Comparison of ENCODE assay signal across 24 cellular contexts in genomic region chr1:217138839-217139466, GRCh38.
A peak's percentile ranks its signal among the peaks of the same experiment; 100 is the strongest.
DNase-seq lines count a peak whose midpoint lies in the region; ATAC-seq and TF ChIP-seq lines count a peak whose summit lies in the region.
"Had no signal": no experiment of that assay in that cellular context is flagged by ENCODE, and none has a peak within 500 bp of the region (broad histone marks: within the 10 kb centered on the region; RNA-seq: fewer than 3 reads in every experiment).

No MANE protein-coding gene starts in this region.

- H4K20me1 ChIP-seq in GM23338 (replicated peaks; ENCODE audit: insufficient read depth), result no peaks in the 10 kb centered on the region

- H3K4me2 ChIP-seq in GM23338, result peak overlapping the region; percentile 98

- no peak overlapping the region for H3K27ac Mint-ChIP-seq in GM23338
- H3K27ac Mint-ChIP-seq in glutamatergic neuron (ENCODE audit: unreplicated experiment), result no peak overlapping the region
- no peak overlapping the region for H3K27ac Mint-ChIP-seq in nephron progenitor cell
- H3K27ac Mint-ChIP-seq: CD4-positive, alpha-beta T cell; dendritic cell treated with granulocyte-macrophage colony-stimulating factor and Interleukin-4, amounts not matched to agents 40 ng/mL and 50 ng/mL, for 4 days; natural killer cell treated with Interleukin-12 subunit alpha and Interleukin-12 subunit beta and Interleukin-15 and Interleukin-18, amount 100 ng/mL, for 72 hours had no signal

- no peak overlapping the region for H2AFZ ChIP-seq in GM23338

- TF ChIP-seq CTCF in GM23338 (conservative IDR thresholded peaks at IDR 0.05; ENCODE audit: low read depth in 2 of 2), result no peak
- no peak for TF ChIP-seq CTCF in glutamatergic neuron (IDR thresholded peaks at IDR 0.05; ENCODE audit: partially characterized antibody, unreplicated experiment)
- no peak for TF ChIP-seq CTCF in nephron progenitor cell (IDR thresholded peaks at IDR 0.05)

- peaks cover 51% of the 10 kb centered on the region for H3K4me1 ChIP-seq in GM23338 (ENCODE audit: insufficient read depth)

- no peaks in the 10 kb centered on the region for H3K36me3 Mint-ChIP-seq in GM23338 (ENCODE audit: low read depth)
- no peaks in the 10 kb centered on the region for H3K36me3 Mint-ChIP-seq in glutamatergic neuron (ENCODE audit: unreplicated experiment)
- H3K36me3 Mint-ChIP-seq in nephron progenitor cell (ENCODE audit: low read depth), result no peaks in the 10 kb centered on the region

- H3K9me3 Mint-ChIP-seq in GM23338 (0 out of 3 replicates have a peak, but pooled peaks cover 4% of the 10 kb centered on the region), glutamatergic neuron (ENCODE audit: unreplicated experiment) (peaks cover 6% of the 10 kb centered on the region), nephron progenitor cell (no peaks in the 10 kb centered on the region)
- H3K9me3 Mint-ChIP-seq: CD4-positive, alpha-beta T cell; dendritic cell treated with granulocyte-macrophage colony-stimulating factor and Interleukin-4, amounts not matched to agents 40 ng/mL and 50 ng/mL, for 4 days; natural killer cell treated with Interleukin-12 subunit alpha and Interleukin-12 subunit beta and Interleukin-15 and Interleukin-18, amount 100 ng/mL, for 72 hours had no signal

- no peaks in the 10 kb centered on the region for H3K79me2 ChIP-seq in GM23338 (replicated peaks; ENCODE audit: insufficient read depth)

- ATAC-seq in GM23338 (no peak), HG03135 (IDR thresholded peaks at IDR 0.05; ENCODE audit: unreplicated experiment) (no peak)
- ATAC-seq: HCT116; natural killer cell treated with Interleukin-12 subunit alpha and Interleukin-12 subunit beta and Interleukin-15 and Interleukin-18, amount 100 ng/mL, for 72 hours had no signal

- H3K27ac ChIP-seq in GM23338 (ENCODE audit: low read depth), result no peak overlapping the region
- H3K27ac ChIP-seq: adrenal gland, RWPE1, spleen, stomach, transverse colon had no signal

- peaks cover 6% of the 10 kb centered on the region; the same call in 1 of the 2 replicates for H3F3A ChIP-seq in GM23338 (replicated peaks; ENCODE audit: low read depth)

- no peaks in the 10 kb centered on the region for H3K36me3 ChIP-seq in GM23338 (ENCODE audit: insufficient read depth)
- H3K36me3 ChIP-seq: adrenal gland, spleen, stomach, transverse colon had no signal

- peak overlapping the region; percentile 86 for H3K4me3 ChIP-seq in GM23338
- H3K4me3 ChIP-seq: adrenal gland had no signal

- H3K27me3 Mint-ChIP-seq in GM23338 (ENCODE audit: insufficient read depth, low read depth, poor library complexity) (peaks cover 76% of the 10 kb centered on the region), glutamatergic neuron (ENCODE audit: unreplicated experiment) (peaks cover 39% of the 10 kb centered on the region), nephron progenitor cell (ENCODE audit: low read depth, poor library complexity) (peaks cover 88% of the 10 kb centered on the region)

- H3K4me1 Mint-ChIP-seq in GM23338 (peaks cover 42% of the 10 kb centered on the region), glutamatergic neuron (ENCODE audit: low read depth, unreplicated experiment) (peaks cover 14% of the 10 kb centered on the region), nephron progenitor cell (peaks cover 60% of the 10 kb centered on the region)

- H3K9me2 ChIP-seq in GM23338 (ENCODE audit: insufficient read depth), result no peaks in the 10 kb centered on the region

- H3K4me3 Mint-ChIP-seq in GM23338 (peak overlapping the region; percentile 85), glutamatergic neuron (ENCODE audit: unreplicated experiment) (peak overlapping the region; percentile 72), nephron progenitor cell (peak overlapping the region; percentile 76)
- H3K4me3 Mint-ChIP-seq: CD4-positive, alpha-beta T cell; dendritic cell treated with granulocyte-macrophage colony-stimulating factor and Interleukin-4, amounts not matched to agents 40 ng/mL and 50 ng/mL, for 4 days; natural killer cell treated with Interleukin-12 subunit alpha and Interleukin-12 subunit beta and Interleukin-15 and Interleukin-18, amount 100 ng/mL, for 72 hours had no signal

- DNase-seq in ELF-1 (ENCODE audit: low read depth, low spot score) (peak; percentile 15), GM23338 (ENCODE audit: low spot score) (peak; percentile 23), glutamatergic neuron (no peak), nephron progenitor cell (peak; percentile 8), T1000 (lab: John Stamatoyannopoulos, UW) (no peak), NCI-H69 (lab: John Stamatoyannopoulos, UW) (no peak)
- no peak for DNase-seq in stimulated activated naive CD4-positive, alpha-beta T cell (lab: John Stamatoyannopoulos, UW)
- DNase-seq: activated CD4-positive, alpha-beta T cell treated with anti-CD3 and anti-CD28 coated beads for 48 hours; activated effector memory CD4-positive, alpha-beta T cell treated with anti-CD3 and anti-CD28 coated beads, Interleukin-2, amount 50 U/mL, for 16 hours; adrenal gland; CD4-positive, alpha-beta T cell; mesenchymal stem cell; NCI-H1417; NCI-H2107; NCI-H510A treated with DMSO at 0.1 percent for 48 hours; spleen; stimulated activated CD4-positive, alpha-beta T cell treated with anti-CD3 and anti-CD28 coated beads, Interleukin-4, amount 100 ng/mL, for 24 hours; stomach; transverse colon had no signal

- H3K27me3 ChIP-seq in GM23338 (ENCODE audit: insufficient read depth), result peaks cover 91% of the 10 kb centered on the region

TF ChIP-seq in GM23338, 12 proteins besides CTCF, POLR2A, EP300 and RAD21:
- no peak for TF ChIP-seq STAT1 (IDR thresholded peaks at IDR 0.05; ENCODE audit: unreplicated experiment)
- no peak for TF ChIP-seq ETS1 (IDR thresholded peaks at IDR 0.05)
- TF ChIP-seq JUNB (IDR thresholded peaks at IDR 0.05; ENCODE audit: unreplicated experiment), result no peak
- TF ChIP-seq POLR2AphosphoS5 (IDR thresholded peaks at IDR 0.05; ENCODE audit: low read depth), result no peak
- TF ChIP-seq CREB1 (CRISPR knock-in tag; IDR thresholded peaks at IDR 0.05; ENCODE audit: low read depth), result no peak
- TF ChIP-seq REST (IDR thresholded peaks at IDR 0.05; ENCODE audit: unreplicated experiment), result no peak
- TF ChIP-seq EZH2phosphoT487 (IDR thresholded peaks at IDR 0.05; ENCODE audit: unreplicated experiment), result no peak
- no peak for TF ChIP-seq EZH2 (IDR thresholded peaks at IDR 0.05; ENCODE audit: low read depth, unreplicated experiment)

Comparison
In these comparisons a context has a peak if more than half of its experiments do, and no peak if none do; other contexts are left out.
1. DNase-seq: peak in ELF-1 (single experiment), GM23338 (single experiment) and nephron progenitor cell (single experiment); none in glutamatergic neuron (single experiment), T1000 (single experiment), NCI-H69 (single experiment) and stimulated activated naive CD4-positive, alpha-beta T cell (0 of 6).
2. Peak in every context shown above with its lines, with median percentiles within 50 percentile points of each other: H3K4me3 Mint-ChIP-seq.